In the genomic region with DNA sequence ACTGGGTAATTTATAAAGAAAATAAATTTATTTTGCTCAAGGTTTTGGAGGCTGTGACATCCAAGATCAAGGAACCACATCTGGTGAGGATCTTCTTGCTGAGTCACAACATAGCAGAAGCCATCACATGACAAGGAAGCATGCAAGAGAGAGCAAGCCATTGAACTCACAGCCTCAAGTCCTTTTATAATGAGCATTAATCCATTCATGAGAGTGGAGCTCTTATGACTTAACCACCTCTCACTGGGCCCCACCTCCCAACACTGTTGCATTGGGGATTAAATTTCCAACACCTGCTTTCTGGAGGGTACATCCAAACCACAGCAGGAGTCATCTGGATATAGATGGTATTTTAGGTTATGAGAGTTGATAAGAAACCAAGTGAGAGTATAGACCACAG, we compare ENCODE assay signal across 23 cellular contexts. TPM values are rescaled to one million over a fixed set of nuclear protein-coding genes. Genes with fewer than 3 reads are reported as not detected.
DNase-seq lines count a peak whose midpoint lies in the region; ATAC-seq and TF ChIP-seq lines count a peak whose summit lies in the region.
"Had no signal": no experiment of that assay in that cellular context is flagged by ENCODE, and none has a peak within 500 bp of the region (broad histone marks: within the 10 kb centered on the region; RNA-seq: fewer than 3 reads in every experiment).

No MANE protein-coding gene starts in this region.

- no peaks in the 10 kb centered on the region for H3K9me3 ChIP-seq in WERI-Rb-1 (ENCODE audit: severe bottlenecking)
- H3K9me3 ChIP-seq: thyroid gland had no signal

- no peak for ATAC-seq in GM18909 (IDR thresholded peaks at IDR 0.05; ENCODE audit: poor library complexity, unreplicated experiment)
- ATAC-seq: sciatic nerve had no signal

- TF ChIP-seq CTCF in AG10803 (conservative IDR thresholded peaks at IDR 0.05; ENCODE audit: low read length) (no peak), fibroblast of pulmonary artery (IDR thresholded peaks at IDR 0.05; ENCODE audit: low read length, missing control alignments) (no peak), WERI-Rb-1 (IDR thresholded peaks at IDR 0.05; ENCODE audit: low read depth, low read length) (no peak)

- H3K36me3 ChIP-seq in WERI-Rb-1 = no peaks in the 10 kb centered on the region
- H3K36me3 ChIP-seq: thyroid gland had no signal

- DNase-seq in AG10803 (ENCODE audit: low read depth) (peak; percentile 51), HCEC 1CT (peak; percentile 46), OCI-M1 (lab: John Stamatoyannopoulos, UW) (peak; percentile 66), fibroblast of pulmonary artery (ENCODE audit: low read depth) (peak; percentile 3), A172 (ENCODE audit: low spot score) (no peak), WERI-Rb-1 (no peak)
- DNase-seq in stimulated activated CD4-positive, alpha-beta T cell treated with anti-CD3 and anti-CD28 coated beads, Interleukin-2, amount 100 ng/mL, for 24 hours = no peak
- DNase-seq: activated CD4-positive, alpha-beta T cell treated with anti-CD3 and anti-CD28 coated beads, Interleukin-2, amount 50 U/mL, for 48 hours; activated naive CD4-positive, alpha-beta T cell; CD4-positive, alpha-beta T cell; central memory CD4-positive, alpha-beta T cell; DMS79 treated with DMSO at 0.1 percent for 48 hours; islet precursor cell; Kasumi-1; naive B cell; NCI-H1436 treated with DMSO at 0.1 percent for 48 hours; NCI-H446 treated with DMSO at 0.1 percent for 48 hours; stimulated activated naive CD4-positive, alpha-beta T cell; thyroid gland had no signal

- H3K27me3 ChIP-seq in WERI-Rb-1 (ENCODE audit: insufficient read depth, low read depth, severe bottlenecking) = no peaks in the 10 kb centered on the region
- H3K27me3 ChIP-seq: thyroid gland had no signal

- no peak overlapping the region for H3K27ac ChIP-seq in WERI-Rb-1
- H3K27ac ChIP-seq: hepatocyte, thyroid gland, VCaP had no signal

- H3K4me3 ChIP-seq in AG10803 (ENCODE audit: low read length) (no peak overlapping the region), fibroblast of pulmonary artery (replicated peaks; ENCODE audit: low read depth, low read length) (no peak overlapping the region), WERI-Rb-1 (ENCODE audit: low read depth, low read length) (no peak overlapping the region)
- H3K4me3 ChIP-seq: hepatocyte, thyroid gland had no signal

RNA-seq across cellular contexts. Expression of gene EGLN1, which starts 20.6 kb away (rescaled TPM):
- 43.6 and 57.8 TPM in 2 replicates for total RNA-seq in A172 (2014; rRNA removed; shearing (Covaris generic))

Comparison
In these comparisons a context has a peak if more than half of its experiments do, and no peak if none do; other contexts are left out.
1. DNase-seq: peak in AG10803 (single experiment), HCEC 1CT (single experiment), OCI-M1 (single experiment) and fibroblast of pulmonary artery (single experiment); none in stimulated activated CD4-positive, alpha-beta T cell treated with anti-CD3 and anti-CD28 coated beads, Interleukin-2, amount 100 ng/mL, for 24 hours (0 of 2), A172 (single experiment) and WERI-Rb-1 (single experiment).